ENCODE assay signal across 9 cellular contexts in the genomic region with DNA sequence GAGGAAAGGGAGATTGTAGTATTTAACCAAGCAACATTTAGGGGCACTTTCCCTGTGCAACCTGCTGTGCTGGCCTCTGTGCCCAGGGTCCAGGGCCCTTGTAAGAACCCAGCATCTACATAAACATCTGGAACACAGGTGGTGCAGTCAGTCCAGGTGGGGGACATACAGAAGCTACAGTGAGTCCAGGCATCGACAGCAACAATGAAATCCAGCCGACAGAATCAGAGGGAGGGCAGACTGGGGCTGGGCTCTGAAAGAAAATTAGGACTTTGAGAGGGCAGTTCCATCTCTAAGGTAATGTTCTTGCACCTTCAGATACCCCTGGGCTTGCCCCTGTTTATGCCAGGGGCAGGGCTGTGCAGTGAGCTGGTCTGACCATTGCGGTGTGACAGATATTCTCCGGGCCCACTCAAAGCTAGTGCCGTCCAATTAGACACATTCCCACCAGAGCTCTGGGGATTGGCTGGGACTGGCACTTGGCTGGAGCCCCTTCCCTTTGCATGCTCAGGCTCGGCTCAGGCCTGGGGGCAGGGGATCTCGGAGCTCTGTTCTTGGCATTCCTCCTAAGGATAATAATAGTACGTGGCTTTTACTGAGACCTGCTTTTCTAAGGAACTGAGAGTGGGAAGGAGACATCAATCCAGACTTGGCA. TPM values are rescaled to one million over a fixed set of nuclear protein-coding genes. Genes with fewer than 3 reads are reported as not detected.
DNase-seq lines count a peak whose midpoint lies in the region; ATAC-seq and TF ChIP-seq lines count a peak whose summit lies in the region.
"Had no signal": no experiment of that assay in that cellular context is flagged by ENCODE, and none has a peak within 500 bp of the region (broad histone marks: within the 10 kb centered on the region; RNA-seq: fewer than 3 reads in every experiment).

No MANE protein-coding gene starts in this region.

- H3K36me3 ChIP-seq in cardiac muscle cell (peaks cover 45% of the 10 kb centered on the region), right lobe of liver (no peaks in the 10 kb centered on the region), MM.1S (replicated peaks; ENCODE audit: insufficient read depth, low read length) (no peaks in the 10 kb centered on the region)

- H3K9me3 ChIP-seq in H9 (ENCODE audit: control insufficient read depth, low read depth, low read length) (no peaks in the 10 kb centered on the region), cardiac muscle cell (ENCODE audit: low read depth) (no peaks in the 10 kb centered on the region), right lobe of liver (no peaks in the 10 kb centered on the region), MM.1S (replicated peaks; ENCODE audit: insufficient read depth, low read length) (no peaks in the 10 kb centered on the region)
- H3K9me3 ChIP-seq: mucosa of descending colon had no signal

- peaks cover 9 to 63% (median 12%) of the 10 kb centered on the region in 3 experiments; a peak in 6 of 7 replicates for H3K36me3 Mint-ChIP-seq in H9 (ENCODE audit: insufficient read depth in 1 of 3, low read depth in 3 of 3)
- peaks cover 68% of the 10 kb centered on the region for H3K36me3 Mint-ChIP-seq in activated CD8-positive, alpha-beta memory T cell treated with anti-CD3 and anti-CD28 coated beads, Interleukin-2, amount 10 ng/mL, durations not matched to agents 7 days and 5 days

- no peak overlapping the region for H4K5ac ChIP-seq in H9 (ENCODE audit: insufficient read length, low read depth, low read length)

- H2AFZ ChIP-seq in H9 (ENCODE audit: low read length) (no peak overlapping the region), MM.1S (ENCODE audit: low read length) (no peak overlapping the region)

- no peak overlapping the region for H3K23ac ChIP-seq in H9 (ENCODE audit: insufficient read length, low read depth, low read length)

- H4K20me1 ChIP-seq in H9 (ENCODE audit: control insufficient read depth, insufficient read depth, insufficient read length) (no peaks in the 10 kb centered on the region), MM.1S (ENCODE audit: insufficient read depth, low read length) (no peaks in the 10 kb centered on the region)

- H2BK15ac ChIP-seq in H9 (ENCODE audit: low read depth, low read length) = no peak overlapping the region

- H4K8ac ChIP-seq in H9 (replicated peaks; ENCODE audit: insufficient read length, low read depth, low read length) = no peak overlapping the region

- TF ChIP-seq POLR2A in right lobe of liver (IDR thresholded peaks at IDR 0.05) = no peak

- no peak overlapping the region for H3T11ph ChIP-seq in H9 (ENCODE audit: low read length)

- CTCF ChIA-PET in activated CD8-positive, alpha-beta memory T cell treated with anti-CD3 and anti-CD28 coated beads, Interleukin-2, amount 10 ng/mL, durations not matched to agents 7 days and 5 days (lab: Charles Lee) = interaction anchor here (0.8 to 4.5 kb wide), 8 partner anchors 11 to 475 kb away, joined by 3 to 38 read pairs (median 4); no protein-coding TSS in a partner anchor

- no peak for ATAC-seq in activated CD8-positive, alpha-beta memory T cell treated with anti-CD3 and anti-CD28 coated beads, Interleukin-2, amount 10 ng/mL, durations not matched to agents 7 days and 5 days
- ATAC-seq in right lobe of liver (no peak), left lobe of liver (no peak)
- ATAC-seq: mucosa of descending colon had no signal

- TF ChIP-seq CTCF in H9 (conservative IDR thresholded peaks at IDR 0.05) = no peak
- no peak for TF ChIP-seq CTCF in cardiac muscle cell (IDR thresholded peaks at IDR 0.05; ENCODE audit: low read depth, low read length)
- TF ChIP-seq CTCF in right lobe of liver (IDR thresholded peaks at IDR 0.05) = no peak
- TF ChIP-seq CTCF in MM.1S (IDR thresholded peaks at IDR 0.05; ENCODE audit: low read length) = no peak

- H3K4me2 ChIP-seq in H9 (ENCODE audit: insufficient read depth, insufficient read length, low read length) = no peak overlapping the region
- H3K4me2 ChIP-seq in MM.1S (ENCODE audit: low read depth, low read length) = no peak overlapping the region

- H3K56ac ChIP-seq in H9 (ENCODE audit: insufficient read length, low read depth, low read length) = no peak overlapping the region

- no peak overlapping the region for H2BK20ac ChIP-seq in H9 (ENCODE audit: low read depth, low read length, poor library complexity, severe bottlenecking)

- H3K79me2 ChIP-seq in H9 (ENCODE audit: insufficient read depth, low read length) (no peaks in the 10 kb centered on the region), MM.1S (ENCODE audit: low read length) (no peaks in the 10 kb centered on the region)

- H3K27me3 ChIP-seq in H9 (ENCODE audit: insufficient read depth, low read length) = no peaks in the 10 kb centered on the region; the same call in 1 of the 2 replicates
- H3K27me3 ChIP-seq in cardiac muscle cell = no peaks in the 10 kb centered on the region
- no peaks in the 10 kb centered on the region for H3K27me3 ChIP-seq in right lobe of liver
- H3K27me3 ChIP-seq in MM.1S (replicated peaks; ENCODE audit: insufficient read depth, low read length) = peaks cover 22% of the 10 kb centered on the region

- peaks cover 25 to 36% of the 10 kb centered on the region in 2 experiments for H3K4me1 Mint-ChIP-seq in H9
- H3K4me1 Mint-ChIP-seq in activated CD8-positive, alpha-beta memory T cell treated with anti-CD3 and anti-CD28 coated beads, Interleukin-2, amount 10 ng/mL, durations not matched to agents 7 days and 5 days = peaks cover 81% of the 10 kb centered on the region

- no peak overlapping the region for H2AK5ac ChIP-seq in H9 (ENCODE audit: insufficient read length, low read length)

- no peak overlapping the region for H2BK120ac ChIP-seq in H9 (ENCODE audit: low read depth, low read length, poor library complexity, severe bottlenecking)

- H2BK12ac ChIP-seq in H9 (ENCODE audit: insufficient read length, low read depth, low read length) = no peak overlapping the region

- no peak overlapping the region for H3K4me3 Mint-ChIP-seq in H9
- no peak overlapping the region for H3K4me3 Mint-ChIP-seq in activated CD8-positive, alpha-beta memory T cell treated with anti-CD3 and anti-CD28 coated beads, Interleukin-2, amount 10 ng/mL, durations not matched to agents 7 days and 5 days

- H3K27ac Mint-ChIP-seq in H9 = no peak overlapping the region
- H3K27ac Mint-ChIP-seq in activated CD8-positive, alpha-beta memory T cell treated with anti-CD3 and anti-CD28 coated beads, Interleukin-2, amount 10 ng/mL, durations not matched to agents 7 days and 5 days = peak overlapping the region; percentile 63

- H2BK5ac ChIP-seq in H9 (ENCODE audit: insufficient read length, low read length) = no peak overlapping the region

- no peak overlapping the region for H4K91ac ChIP-seq in H9 (ENCODE audit: insufficient read length, low read depth, low read length)

- no peaks in the 10 kb centered on the region for H3K79me1 ChIP-seq in H9 (ENCODE audit: insufficient read depth, low read depth, low read length, poor library complexity, severe bottlenecking)

- H3K9me2 ChIP-seq in MM.1S (replicated peaks; ENCODE audit: insufficient read depth, low read length) = no peaks in the 10 kb centered on the region

- no peak overlapping the region for H3K18ac ChIP-seq in H9 (ENCODE audit: insufficient read length, low read depth, low read length)

- no peaks in the 10 kb centered on the region for H3F3A ChIP-seq in MM.1S (ENCODE audit: insufficient read depth, low read length)

- no peak overlapping the region for H3K9ac ChIP-seq in H9 (ENCODE audit: extremely low read depth, insufficient read length, low read length)
- no peak overlapping the region for H3K9ac ChIP-seq in MM.1S (ENCODE audit: low read length)

- H3K27ac ChIP-seq in H9 (ENCODE audit: insufficient read length, low read depth, low read length) (no peak overlapping the region), cardiac muscle cell (peak overlapping the region; percentile 37), right lobe of liver (no peak overlapping the region), MM.1S (ENCODE audit: low read length) (no peak overlapping the region)

- H3K27me3 Mint-ChIP-seq in H9 (ENCODE audit: low read depth) = peaks cover 4% of the 10 kb centered on the region; the same call in 1 of the 2 replicates
- no peaks in the 10 kb centered on the region for H3K27me3 Mint-ChIP-seq in activated CD8-positive, alpha-beta memory T cell treated with anti-CD3 and anti-CD28 coated beads, Interleukin-2, amount 10 ng/mL, durations not matched to agents 7 days and 5 days

- H3K4ac ChIP-seq in H9 (ENCODE audit: low read depth, low read length) = no peak overlapping the region

- H3K4me3 ChIP-seq in cardiac muscle cell = no peak overlapping the region
- H3K4me3 ChIP-seq in right lobe of liver = no peak overlapping the region
- no peak overlapping the region for H3K4me3 ChIP-seq in MM.1S (ENCODE audit: low read length)
- H3K4me3 ChIP-seq: mucosa of descending colon had no signal

- peaks cover 12% of the 10 kb centered on the region for H3K23me2 ChIP-seq in H9 (ENCODE audit: insufficient read length, low read depth, low read length, poor library complexity, severe bottlenecking)

- H3K4me1 ChIP-seq in H9 (ENCODE audit: insufficient read depth, low read length) = peaks cover 3% of the 10 kb centered on the region; the same call in 1 of the 2 replicates
- H3K4me1 ChIP-seq in cardiac muscle cell (ENCODE audit: low read depth) = peaks cover 63% of the 10 kb centered on the region
- H3K4me1 ChIP-seq in right lobe of liver = peaks cover 0 to 5% (median 0%) of the 10 kb centered on the region in 4 donors
- no peaks in the 10 kb centered on the region for H3K4me1 ChIP-seq in MM.1S (ENCODE audit: low read length)

- H3K9me3 Mint-ChIP-seq in H9 = no peaks in the 10 kb centered on the region
- peaks cover 4% of the 10 kb centered on the region for H3K9me3 Mint-ChIP-seq in activated CD8-positive, alpha-beta memory T cell treated with anti-CD3 and anti-CD28 coated beads, Interleukin-2, amount 10 ng/mL, durations not matched to agents 7 days and 5 days (ENCODE audit: low read depth)

- intact Hi-C loops in right lobe of liver (cut with DNase I) = no loop called here

- H3K14ac ChIP-seq in H9 (ENCODE audit: insufficient read depth, low read length) = no peak overlapping the region

- WGBS in H9 (ENCODE audit: extremely low coverage, insufficient read length, low lambda C conversion rate) = no CpG with 5 or more reads among the region's 8 CpGs
- 90% methylated on average over 2 of the region's 8 CpGs for WGBS in right lobe of liver (ENCODE audit: insufficient coverage, low coverage, low lambda C conversion rate, missing lambda C conversion rate)

- DNase-seq in H9 (peak; percentile 20), cardiac muscle cell (ENCODE audit: low read depth in 1 of 2, low spot score in 1 of 2) (peak in 1 of 2 donors; percentile 38), right lobe of liver (no peak), left lobe of liver (ENCODE audit: low spot score) (no peak), MM.1S (no peak)
- DNase-seq in activated CD8-positive, alpha-beta memory T cell treated with anti-CD3 and anti-CD28 coated beads, Interleukin-2, amount 10 ng/mL, durations not matched to agents 7 days and 5 days = no peak
- DNase-seq in stimulated activated CD8-positive, alpha-beta memory T cell treated with anti-CD3 and anti-CD28 coated beads, Interleukin-4, amount 100 ng/mL, for 48 hours = peak; percentile 23
- DNase-seq: Kasumi-1, mucosa of descending colon had no signal

RNA-seq across cellular contexts. Expression of gene LBH, which starts 5.4 kb away (rescaled TPM):
- total RNA-seq in H9 (2021) (51.6 and 53.0 TPM in 2 replicates), cardiac muscle cell (1,389 and 2,258 TPM in 2 replicates), right lobe of liver (10 to 100 TPM in 3 of 6 experiments, 1 to 10 TPM in 3; 4.3 to 17.6 (median 9.5) TPM), left lobe of liver (7.6 TPM)
- total RNA-seq in activated CD8-positive, alpha-beta memory T cell treated with anti-CD3 and anti-CD28 coated beads, Interleukin-2, amount 10 ng/mL, durations not matched to agents 7 days and 5 days = 10 to 100 TPM; 68.5 to 71.5 TPM
- 544 and 632 TPM in 2 replicates for polyA plus RNA-seq in cardiac muscle cell

Comparison
In these comparisons a context has a peak if more than half of its experiments do, and no peak if none do; other contexts are left out.
1. DNase-seq: peak in H9 (single experiment) and stimulated activated CD8-positive, alpha-beta memory T cell treated with anti-CD3 and anti-CD28 coated beads, Interleukin-4, amount 100 ng/mL, for 48 hours (single experiment); none in activated CD8-positive, alpha-beta memory T cell treated with anti-CD3 and anti-CD28 coated beads, Interleukin-2, amount 10 ng/mL, durations not matched to agents 7 days and 5 days (single experiment), right lobe of liver (0 of 3), left lobe of liver (single experiment) and MM.1S (single experiment).
2. RNA of gene LBH, which starts 5.4 kb away (total RNA-seq): 1,389 to 2,258 TPM in cardiac muscle cell; 68.5 to 71.5 TPM in activated CD8-positive, alpha-beta memory T cell treated with anti-CD3 and anti-CD28 coated beads, Interleukin-2, amount 10 ng/mL, durations not matched to agents 7 days and 5 days, 51.6 to 53.0 TPM in H9, 4.3 to 17.6 TPM in right lobe of liver and 7.6 TPM in left lobe of liver (single experiment); every median in the first group is over 10 times any median in the second.